8 cellular contexts compared by ENCODE assay signal in the genomic region with DNA sequence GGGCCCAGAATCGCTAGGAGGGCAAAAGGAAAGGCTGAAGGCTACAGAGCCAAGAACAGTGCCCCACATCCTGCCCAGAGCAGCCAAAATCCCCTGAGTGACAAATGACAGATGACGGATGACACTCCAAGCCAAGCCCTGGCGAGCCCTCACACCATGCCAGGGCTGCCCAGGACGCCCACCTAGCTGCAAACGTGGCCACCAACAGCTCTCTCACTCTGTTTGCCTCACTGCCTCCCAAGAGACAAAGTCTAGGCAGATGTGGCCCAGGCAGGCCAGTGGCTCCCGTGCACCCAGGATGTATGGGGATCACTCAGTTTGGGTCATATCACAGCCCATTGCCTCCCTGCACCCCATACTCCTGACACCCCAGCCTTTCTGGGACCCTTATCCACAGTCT.
"Had no signal": no experiment of that assay in that cellular context is flagged by ENCODE, and none has a peak within 500 bp of the region (broad histone marks: within the 10 kb centered on the region; RNA-seq: fewer than 3 reads in every experiment).

No MANE protein-coding gene starts in this region.

- H3K36me3 Mint-ChIP-seq: IgD-negative memory B cell had no signal

- H3K9me3 Mint-ChIP-seq: GM23338 had no signal

- H3K36me3 ChIP-seq: HAP-1 had no signal

- H3K9me3 ChIP-seq: HAP-1 had no signal

- H3K27ac Mint-ChIP-seq: GM23338, HFFc6, IgD-negative memory B cell had no signal

- H3K4me3 ChIP-seq: GM23338, HAP-1 had no signal

- H3K27ac ChIP-seq: HL-60 had no signal

- ATAC-seq: GM23338, HCT116, HepG2 had no signal

- DNase-seq: H7, HFFc6 had no signal

- H3K4me1 ChIP-seq: HAP-1 had no signal

- H3K4me1 Mint-ChIP-seq: IgD-negative memory B cell had no signal

- H3K4me3 Mint-ChIP-seq: GM23338, HFFc6, IgD-negative memory B cell had no signal
